In the genomic region with DNA sequence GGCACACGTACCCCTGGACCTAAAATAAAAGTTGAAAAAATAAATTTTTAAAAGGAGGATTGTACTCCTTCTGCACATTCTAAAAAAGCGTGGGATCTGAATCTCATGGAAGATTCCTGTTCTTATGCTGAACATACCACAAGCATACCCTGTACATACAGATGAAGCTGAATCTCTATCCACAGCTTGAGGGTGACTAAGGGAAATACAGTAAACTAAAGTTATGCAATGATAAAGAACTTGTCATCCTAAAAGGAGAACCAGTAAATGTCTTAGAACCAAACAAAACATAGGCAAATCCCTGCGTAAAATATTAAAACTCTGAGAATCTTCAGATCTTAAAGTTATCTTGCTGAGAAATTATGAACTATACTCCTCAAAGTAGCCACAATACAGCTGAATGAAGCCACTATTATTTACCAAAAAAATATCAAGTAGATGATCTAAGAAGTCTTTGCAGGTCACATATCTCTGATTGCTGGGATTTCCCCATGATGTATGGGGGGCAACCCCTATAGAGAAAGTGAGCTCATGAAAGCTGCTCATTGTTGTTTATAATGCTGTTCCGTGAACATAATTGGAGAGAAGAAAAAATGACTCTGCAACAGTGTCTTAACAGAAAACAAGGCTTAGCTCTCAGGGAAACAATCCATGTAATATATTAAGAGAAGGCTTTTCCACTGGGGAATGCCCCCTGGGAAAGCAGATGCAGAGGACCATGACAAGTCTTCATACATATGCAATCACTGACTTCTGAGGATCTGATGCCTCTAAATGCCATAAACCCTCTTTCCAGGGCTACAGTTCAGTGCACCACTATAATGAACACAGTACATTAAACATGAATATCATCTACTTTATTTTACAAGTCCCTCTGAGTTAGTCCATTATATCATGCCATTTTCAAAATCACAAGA, we compare ENCODE assay signal across 23 cellular contexts.
DNase-seq lines count a peak whose midpoint lies in the region; ATAC-seq, FAIRE-seq and TF ChIP-seq lines count a peak whose summit lies in the region.
"Had no signal": no experiment of that assay in that cellular context is flagged by ENCODE, and none has a peak within 500 bp of the region (broad histone marks: within the 10 kb centered on the region; RNA-seq: fewer than 3 reads in every experiment).

No MANE protein-coding gene starts in this region.

- no peak overlapping the region for H3K4me3 ChIP-seq in K562
- H3K4me3 ChIP-seq: A549, coronary artery, gastrocnemius medialis, HAP-1, MG63, stomach had no signal

- TF ChIP-seq CTCF in K562 (IDR thresholded peaks at IDR 0.05 in 2 of 3, conservative IDR thresholded peaks at IDR 0.05 in 1 of 3; ENCODE audit: insufficient read depth in 2 of 3, low read depth in 1 of 3, low read length in 3 of 3) (no peak), D721Med (IDR thresholded peaks at IDR 0.05; ENCODE audit: insufficient read depth, missing control alignments) (no peak)

- in situ Hi-C loops in K562 (cut with MboI) = loop anchor here (25.0 kb wide), 1 partner anchor 553 kb away; no protein-coding TSS in a partner anchor

- no peaks in the 10 kb centered on the region for H3K9me1 ChIP-seq in K562 (ENCODE audit: control insufficient read depth, insufficient read depth, low read length)

- no peaks in the 10 kb centered on the region for H3K4me1 Mint-ChIP-seq in stimulated activated memory B cell treated with anti-CD40 and anti-IgM and Interleukin-4, amounts not matched to agents 10 μg/mL and 1 μg/mL and 100 μg/mL, for 72 hours
- H3K4me1 Mint-ChIP-seq: activated CD8-positive, alpha-beta memory T cell treated with anti-CD3 and anti-CD28 coated beads, Interleukin-2, amount 10 ng/mL, durations not matched to agents 7 days and 5 days; CD4-positive, CD25-positive, alpha-beta regulatory T cell had no signal

- TF ChIP-seq RAD21 in K562 (CRISPR knock-in tag; conservative IDR thresholded peaks at IDR 0.05 in 1 of 2, IDR thresholded peaks at IDR 0.05 in 1 of 2) = no peak

- H3K79me2 ChIP-seq in K562 (ENCODE audit: control insufficient read depth, insufficient read depth, low read length) = no peaks in the 10 kb centered on the region

- H3K9me3 Mint-ChIP-seq in stimulated activated memory B cell treated with anti-CD40 and anti-IgM and Interleukin-4, amounts not matched to agents 10 μg/mL and 1 μg/mL and 100 μg/mL, for 72 hours = no peaks in the 10 kb centered on the region

- no peak overlapping the region for H3K27ac ChIP-seq in K562 (ENCODE audit: extremely low read depth, low read depth, low read length)
- H3K27ac ChIP-seq: A549, coronary artery, gastrocnemius medialis, RWPE1, stomach had no signal

- no peak overlapping the region for H3K27ac Mint-ChIP-seq in stimulated activated memory B cell treated with anti-CD40 and anti-IgM and Interleukin-4, amounts not matched to agents 10 μg/mL and 1 μg/mL and 100 μg/mL, for 72 hours
- H3K27ac Mint-ChIP-seq: activated CD8-positive, alpha-beta memory T cell treated with anti-CD3 and anti-CD28 coated beads, Interleukin-2, amount 10 ng/mL, durations not matched to agents 7 days and 5 days; CD4-positive, CD25-positive, alpha-beta regulatory T cell had no signal

- peak; percentile 29; the same call in 1 of the 2 replicates for TF ChIP-seq EP300 in K562 (IDR thresholded peaks at IDR 0.05; ENCODE audit: low read length)

- no TSS peak for BruUV-seq in K562 (replicated peaks; lab: Mats Ljungman, UMichigan)

- H3K4me3 Mint-ChIP-seq in stimulated activated memory B cell treated with anti-CD40 and anti-IgM and Interleukin-4, amounts not matched to agents 10 μg/mL and 1 μg/mL and 100 μg/mL, for 72 hours = no peak overlapping the region
- H3K4me3 Mint-ChIP-seq: activated CD8-positive, alpha-beta memory T cell treated with anti-CD3 and anti-CD28 coated beads, Interleukin-2, amount 10 ng/mL, durations not matched to agents 7 days and 5 days; CD4-positive, CD25-positive, alpha-beta regulatory T cell had no signal

- H4K20me1 ChIP-seq in K562 (replicated peaks; ENCODE audit: control insufficient read depth, insufficient read depth, low read length) = no peaks in the 10 kb centered on the region

- peak; percentile 42; the same call in 2 of the 3 replicates for ATAC-seq in K562
- ATAC-seq in stimulated activated memory B cell treated with anti-CD40 and anti-IgM and Interleukin-4, amounts not matched to agents 10 μg/mL and 1 μg/mL and 100 μg/mL, for 72 hours = peak; percentile 31
- ATAC-seq in GM18867 (IDR thresholded peaks at IDR 0.05; ENCODE audit: unreplicated experiment) = no peak
- no peak for ATAC-seq in GM21576 (IDR thresholded peaks at IDR 0.05; ENCODE audit: unreplicated experiment)
- ATAC-seq: A549; activated CD8-positive, alpha-beta memory T cell treated with anti-CD3 and anti-CD28 coated beads, Interleukin-2, amount 10 ng/mL, durations not matched to agents 7 days and 5 days; gastrocnemius medialis had no signal

- no peak overlapping the region for H3K4me2 ChIP-seq in K562 (ENCODE audit: insufficient read depth, low read length)
- H3K4me2 ChIP-seq: A549 had no signal

- CTCF ChIA-PET in K562 (lab: Yijun Ruan, JAX; ENCODE audit: low intra/inter-chr PET ratio) = no interaction called here

- no peak for FAIRE-seq in K562 (lab: Jason Lieb, UNC)
- FAIRE-seq in D721Med (lab: Jason Lieb, UNC) = no peak
- FAIRE-seq: A549, astrocyte had no signal

- H3K36me3 ChIP-seq in K562 (ENCODE audit: control insufficient read depth, insufficient read depth, low read length) = no peaks in the 10 kb centered on the region
- H3K36me3 ChIP-seq: gastrocnemius medialis, HAP-1, MG63 had no signal

- H3K27me3 Mint-ChIP-seq in stimulated activated memory B cell treated with anti-CD40 and anti-IgM and Interleukin-4, amounts not matched to agents 10 μg/mL and 1 μg/mL and 100 μg/mL, for 72 hours = peaks cover 11% of the 10 kb centered on the region

- TF ChIP-seq POLR2A in K562 (conservative IDR thresholded peaks at IDR 0.05) = no peak

- H3K9ac ChIP-seq in K562 (ENCODE audit: insufficient read depth in 1 of 2, low read depth in 2 of 2, low read length in 2 of 2) = no peak overlapping the region

- intact Hi-C loops in K562 (cut with micrococcal nuclease) = no loop called here

- peaks cover 0 to 14% of the 10 kb centered on the region in 2 experiments; a peak in 3 of 5 replicates for H3K4me1 ChIP-seq in K562 (replicated peaks in 1 of 2; ENCODE audit: control insufficient read depth in 2 of 2, insufficient read depth in 2 of 2, low read length in 2 of 2)
- H3K4me1 ChIP-seq: A549, gastrocnemius medialis, HAP-1, stomach had no signal

- DNase-seq in SKM-1 treated with dmso at 0.1 percent for 144 hours (lab: John Stamatoyannopoulos, UW; ENCODE audit: unreplicated experiment) = peak; percentile 31
- no peak for DNase-seq in SKM-1 (lab: John Stamatoyannopoulos, UW; ENCODE audit: unreplicated experiment)
- peak; percentile 84 for DNase-seq in NCI-H526 treated with DMSO at 0.1 percent for 48 hours (lab: John Stamatoyannopoulos, UW)
- DNase-seq in K562 (ENCODE audit: extremely low read depth in 1 of 4, low spot score in 3 of 4) = peak in 1 of 4 experiments; percentile 21
- DNase-seq in D721Med (ENCODE audit: insufficient read length, low spot score) = no peak
- DNase-seq: activated CD4-positive, CD25-positive, alpha-beta regulatory T cell; activated CD8-positive, alpha-beta memory T cell treated with anti-CD3 and anti-CD28 coated beads, Interleukin-2, amount 10 ng/mL, durations not matched to agents 7 days and 5 days; activated gamma-delta T cell treated with Interleukin-2 at 50 U/mL for 16 hours; CD4-positive, CD25-positive, alpha-beta regulatory T cell; gastrocnemius medialis; MG63; NCI-H2081 treated with DMSO at 0.1 percent for 48 hours; NCI-H774; stomach; T-helper 1 cell had no signal

- POLR2A ChIA-PET in K562 (lab: Yijun Ruan, JAX) = no interaction called here

- WGBS in K562 (ENCODE audit: insufficient coverage, low coverage, missing lambda C conversion rate) = 3% methylated on average over 4 of the region's 4 CpGs

- H2AFZ ChIP-seq in K562 (ENCODE audit: low read depth, low read length) = no peak overlapping the region

- no peaks in the 10 kb centered on the region for H3K36me3 Mint-ChIP-seq in stimulated activated memory B cell treated with anti-CD40 and anti-IgM and Interleukin-4, amounts not matched to agents 10 μg/mL and 1 μg/mL and 100 μg/mL, for 72 hours
- H3K36me3 Mint-ChIP-seq: activated CD8-positive, alpha-beta memory T cell treated with anti-CD3 and anti-CD28 coated beads, Interleukin-2, amount 10 ng/mL, durations not matched to agents 7 days and 5 days; CD4-positive, CD25-positive, alpha-beta regulatory T cell had no signal

- no peaks in the 10 kb centered on the region for H3K27me3 ChIP-seq in K562 (ENCODE audit: control insufficient read depth in 2 of 2, insufficient read depth in 2 of 2, low read length in 2 of 2)
- H3K27me3 ChIP-seq: gastrocnemius medialis, stomach had no signal

- no peaks in the 10 kb centered on the region for H3K9me3 ChIP-seq in K562 (replicated peaks; ENCODE audit: control insufficient read depth, insufficient read depth, low read depth, low read length)
- H3K9me3 ChIP-seq: A549, gastrocnemius medialis, HAP-1, MG63, stomach had no signal

TF ChIP-seq in K562, 482 proteins besides CTCF, POLR2A, EP300 and RAD21 (continues in another document):
- 0 out of 2 replicates have a peak, but pooled peaks have one; percentile 14 for TF ChIP-seq CEBPG (CRISPR knock-in tag; IDR thresholded peaks at IDR 0.05)
- peak; percentile 64 to 79 for TF ChIP-seq CEBPG (tag; conservative IDR thresholded peaks at IDR 0.05 in 1 of 2, IDR thresholded peaks at IDR 0.05 in 1 of 2)
- TF ChIP-seq, protein P1, sequence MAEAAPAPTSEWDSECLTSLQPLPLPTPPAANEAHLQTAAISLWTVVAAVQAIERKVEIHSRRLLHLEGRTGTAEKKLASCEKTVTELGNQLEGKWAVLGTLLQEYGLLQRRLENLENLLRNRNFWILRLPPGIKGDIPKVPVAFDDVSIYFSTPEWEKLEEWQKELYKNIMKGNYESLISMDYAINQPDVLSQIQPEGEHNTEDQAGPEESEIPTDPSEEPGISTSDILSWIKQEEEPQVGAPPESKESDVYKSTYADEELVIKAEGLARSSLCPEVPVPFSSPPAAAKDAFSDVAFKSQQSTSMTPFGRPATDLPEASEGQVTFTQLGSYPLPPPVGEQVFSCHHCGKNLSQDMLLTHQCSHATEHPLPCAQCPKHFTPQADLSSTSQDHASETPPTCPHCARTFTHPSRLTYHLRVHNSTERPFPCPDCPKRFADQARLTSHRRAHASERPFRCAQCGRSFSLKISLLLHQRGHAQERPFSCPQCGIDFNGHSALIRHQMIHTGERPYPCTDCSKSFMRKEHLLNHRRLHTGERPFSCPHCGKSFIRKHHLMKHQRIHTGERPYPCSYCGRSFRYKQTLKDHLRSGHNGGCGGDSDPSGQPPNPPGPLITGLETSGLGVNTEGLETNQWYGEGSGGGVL (CRISPR knock-in tag; IDR thresholded peaks at IDR 0.05) = no peak
- no peak for TF ChIP-seq HNRNPUL1 (IDR thresholded peaks at IDR 0.05; ENCODE audit: low read length)
- TF ChIP-seq ZEB2 (IDR thresholded peaks at IDR 0.05) = no peak
- no peak for TF ChIP-seq ZNF311 (CRISPR knock-in tag; IDR thresholded peaks at IDR 0.05)
- peak; percentile 71 for TF ChIP-seq ARID1B (IDR thresholded peaks at IDR 0.05)
- TF ChIP-seq KDM2B (CRISPR knock-in tag; IDR thresholded peaks at IDR 0.05) = no peak

Comparison
In these comparisons a context has a peak if more than half of its experiments do, and no peak if none do; other contexts are left out.
1. DNase-seq: peak in SKM-1 treated with dmso at 0.1 percent for 144 hours (single experiment) and NCI-H526 treated with DMSO at 0.1 percent for 48 hours (single experiment); none in SKM-1 (single experiment) and D721Med (single experiment).
2. ATAC-seq: peak in K562 (single experiment) and stimulated activated memory B cell treated with anti-CD40 and anti-IgM and Interleukin-4, amounts not matched to agents 10 μg/mL and 1 μg/mL and 100 μg/mL, for 72 hours (single experiment); none in GM18867 (single experiment) and GM21576 (single experiment).